ENCODE assay signal across 22 cellular contexts in genomic region chr5:160749026-160749425, GRCh38.
"Had no signal": no experiment of that assay in that cellular context is flagged by ENCODE, and none has a peak within 500 bp of the region (broad histone marks: within the 10 kb centered on the region; RNA-seq: fewer than 3 reads in every experiment).

No MANE protein-coding gene starts in this region.

- H3K27me3 ChIP-seq: neural progenitor cell, pancreas, right lobe of liver, suprapubic skin, thyroid gland, upper lobe of left lung, uterus had no signal

- H3K27me3 Mint-ChIP-seq: progenitor cell of endocrine pancreas had no signal

- H3K9me3 Mint-ChIP-seq: dendritic cell treated with granulocyte-macrophage colony-stimulating factor and Interleukin-4, amounts not matched to agents 40 ng/mL and 50 ng/mL, for 4 days; endodermal cell; natural killer cell; neural progenitor cell; stimulated activated effector memory CD8-positive, alpha-beta T cell treated with anti-CD3 and anti-CD28 coated beads, Interleukin-12 subunit alpha, Interleukin-12 subunit beta, amount 100 ng/mL, for 72 hours had no signal

- H3K9me3 ChIP-seq: heart left ventricle, mucosa of descending colon, pancreas, right lobe of liver, suprapubic skin, thyroid gland, upper lobe of left lung, uterus had no signal

- H3K36me3 ChIP-seq: heart left ventricle, neural progenitor cell, pancreas, right lobe of liver, suprapubic skin, thyroid gland, upper lobe of left lung, uterus had no signal

- H3K4me3 ChIP-seq: heart left ventricle, mucosa of descending colon, neural progenitor cell, pancreas, right lobe of liver, suprapubic skin, thyroid gland, upper lobe of left lung, uterus had no signal

- H3K4me3 Mint-ChIP-seq: dendritic cell treated with granulocyte-macrophage colony-stimulating factor and Interleukin-4, amounts not matched to agents 40 ng/mL and 50 ng/mL, for 4 days; endodermal cell; natural killer cell; neural progenitor cell; stimulated activated effector memory CD8-positive, alpha-beta T cell treated with anti-CD3 and anti-CD28 coated beads, Interleukin-12 subunit alpha, Interleukin-12 subunit beta, amount 100 ng/mL, for 72 hours had no signal

- H3K4me2 ChIP-seq: neural progenitor cell had no signal

- H3K9ac ChIP-seq: neural progenitor cell had no signal

- H3K36me3 Mint-ChIP-seq: natural killer cell; neural progenitor cell; stimulated activated effector memory CD8-positive, alpha-beta T cell treated with anti-CD3 and anti-CD28 coated beads, Interleukin-12 subunit alpha, Interleukin-12 subunit beta, amount 100 ng/mL, for 72 hours had no signal

- H3K4me1 Mint-ChIP-seq: natural killer cell; stimulated activated effector memory CD8-positive, alpha-beta T cell treated with anti-CD3 and anti-CD28 coated beads, Interleukin-12 subunit alpha, Interleukin-12 subunit beta, amount 100 ng/mL, for 72 hours had no signal

- H3K27ac ChIP-seq: heart left ventricle, neural progenitor cell, pancreas, right lobe of liver, suprapubic skin, thyroid gland, upper lobe of left lung, uterus had no signal

- H2AFZ ChIP-seq: neural progenitor cell had no signal

- H3K4me1 ChIP-seq: heart left ventricle, pancreas, right lobe of liver, suprapubic skin, upper lobe of left lung, uterus had no signal

- H3K27ac Mint-ChIP-seq: dendritic cell treated with granulocyte-macrophage colony-stimulating factor and Interleukin-4, amounts not matched to agents 40 ng/mL and 50 ng/mL, for 4 days; endodermal cell; natural killer cell; progenitor cell of endocrine pancreas; stimulated activated effector memory CD8-positive, alpha-beta T cell treated with anti-CD3 and anti-CD28 coated beads, Interleukin-12 subunit alpha, Interleukin-12 subunit beta, amount 100 ng/mL, for 72 hours had no signal

- DNase-seq: effector CD4-positive, alpha-beta T cell; endodermal cell; heart left ventricle; hippocampal formation; kidney glomerular epithelial cell; mammary epithelial cell; natural killer cell; occipital lobe; pancreas; right lobe of liver; stimulated activated CD4-positive, alpha-beta T cell treated with anti-CD3 and anti-CD28 coated beads, Interleukin-4, amount 100 ng/mL, for 1 hour; stimulated activated CD8-positive, alpha-beta memory T cell treated with anti-CD3 and anti-CD28 coated beads, Interleukin-4, amount 100 ng/mL, for 48 hours; stimulated activated naive CD8-positive, alpha-beta T cell treated with anti-CD3 and anti-CD28 coated beads, Interleukin-15, Interleukin-2, amounts not matched to agents 100 U/mL and 50 U/mL, for 24 hours; thyroid gland; upper lobe of left lung; uterus had no signal
